ENCODE assay signal across 1 cellular context in the genomic region with DNA sequence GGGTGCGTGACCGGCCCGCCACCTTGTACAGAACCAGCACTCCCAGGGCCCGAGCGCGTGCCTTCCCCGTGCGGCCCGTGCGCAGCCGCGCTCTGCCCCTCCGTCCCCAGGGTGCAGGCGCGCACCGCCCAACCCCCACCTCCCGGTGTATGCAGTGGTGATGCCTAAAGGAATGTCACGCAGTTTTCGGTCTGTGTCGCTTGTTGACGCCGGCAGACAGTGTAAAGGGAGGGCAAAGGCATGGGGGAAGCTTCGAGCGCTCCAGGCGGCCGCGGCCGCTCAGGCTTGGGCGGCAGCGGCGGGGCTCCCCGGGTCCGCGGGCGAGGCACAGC.
TF ChIP-seq lines count a peak whose summit lies in the region.

No MANE protein-coding gene starts in this region.

TF ChIP-seq in K562, 482 proteins besides CTCF, POLR2A, EP300 and RAD21:
- TF ChIP-seq, protein P1, sequence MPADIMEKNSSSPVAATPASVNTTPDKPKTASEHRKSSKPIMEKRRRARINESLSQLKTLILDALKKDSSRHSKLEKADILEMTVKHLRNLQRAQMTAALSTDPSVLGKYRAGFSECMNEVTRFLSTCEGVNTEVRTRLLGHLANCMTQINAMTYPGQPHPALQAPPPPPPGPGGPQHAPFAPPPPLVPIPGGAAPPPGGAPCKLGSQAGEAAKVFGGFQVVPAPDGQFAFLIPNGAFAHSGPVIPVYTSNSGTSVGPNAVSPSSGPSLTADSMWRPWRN (IDR thresholded peaks at IDR 0.05; ENCODE audit: low read depth): no peak
- TF ChIP-seq L3MBTL2 (IDR thresholded peaks at IDR 0.05) (0 out of 2 replicates have a peak, but pooled peaks have one; percentile 18), ZKSCAN8 (CRISPR knock-in tag; IDR thresholded peaks at IDR 0.05) (peak; percentile 97), CCAR2 (IDR thresholded peaks at IDR 0.05; ENCODE audit: low read depth, low read length) (no peak), HIVEP1 (CRISPR knock-in tag; IDR thresholded peaks at IDR 0.05) (no peak), ZNF445 (CRISPR knock-in tag; IDR thresholded peaks at IDR 0.05; ENCODE audit: low read depth) (no peak), HNRNPH1 (optimal IDR thresholded peaks at IDR 0.05; ENCODE audit: low read depth, low read length) (no peak), TGIF2 (CRISPR knock-in tag; IDR thresholded peaks at IDR 0.05) (no peak), NR3C1 (CRISPR knock-in tag; IDR thresholded peaks at IDR 0.05) (no peak), CBX8 (IDR thresholded peaks at IDR 0.05; ENCODE audit: borderline replicate concordance, extremely low read depth, low read depth, low read length, poor library complexity, severe bottlenecking) (no peak), PHB (CRISPR knock-in tag; IDR thresholded peaks at IDR 0.05) (no peak), TBP (optimal IDR thresholded peaks at IDR 0.05; ENCODE audit: low read depth, low read length) (no peak), E2F3 (CRISPR knock-in tag; IDR thresholded peaks at IDR 0.05) (no peak), DPF2 (IDR thresholded peaks at IDR 0.05) (no peak), RUNX1 (IDR thresholded peaks at IDR 0.05; ENCODE audit: low read depth) (no peak), HDAC6 (IDR thresholded peaks at IDR 0.05; ENCODE audit: low read depth, low read length) (0 out of 2 replicates have a peak, but pooled peaks have one; percentile 47), ZNF586 (CRISPR knock-in tag; conservative IDR thresholded peaks at IDR 0.05) (no peak)
- TF ChIP-seq, protein P2, sequence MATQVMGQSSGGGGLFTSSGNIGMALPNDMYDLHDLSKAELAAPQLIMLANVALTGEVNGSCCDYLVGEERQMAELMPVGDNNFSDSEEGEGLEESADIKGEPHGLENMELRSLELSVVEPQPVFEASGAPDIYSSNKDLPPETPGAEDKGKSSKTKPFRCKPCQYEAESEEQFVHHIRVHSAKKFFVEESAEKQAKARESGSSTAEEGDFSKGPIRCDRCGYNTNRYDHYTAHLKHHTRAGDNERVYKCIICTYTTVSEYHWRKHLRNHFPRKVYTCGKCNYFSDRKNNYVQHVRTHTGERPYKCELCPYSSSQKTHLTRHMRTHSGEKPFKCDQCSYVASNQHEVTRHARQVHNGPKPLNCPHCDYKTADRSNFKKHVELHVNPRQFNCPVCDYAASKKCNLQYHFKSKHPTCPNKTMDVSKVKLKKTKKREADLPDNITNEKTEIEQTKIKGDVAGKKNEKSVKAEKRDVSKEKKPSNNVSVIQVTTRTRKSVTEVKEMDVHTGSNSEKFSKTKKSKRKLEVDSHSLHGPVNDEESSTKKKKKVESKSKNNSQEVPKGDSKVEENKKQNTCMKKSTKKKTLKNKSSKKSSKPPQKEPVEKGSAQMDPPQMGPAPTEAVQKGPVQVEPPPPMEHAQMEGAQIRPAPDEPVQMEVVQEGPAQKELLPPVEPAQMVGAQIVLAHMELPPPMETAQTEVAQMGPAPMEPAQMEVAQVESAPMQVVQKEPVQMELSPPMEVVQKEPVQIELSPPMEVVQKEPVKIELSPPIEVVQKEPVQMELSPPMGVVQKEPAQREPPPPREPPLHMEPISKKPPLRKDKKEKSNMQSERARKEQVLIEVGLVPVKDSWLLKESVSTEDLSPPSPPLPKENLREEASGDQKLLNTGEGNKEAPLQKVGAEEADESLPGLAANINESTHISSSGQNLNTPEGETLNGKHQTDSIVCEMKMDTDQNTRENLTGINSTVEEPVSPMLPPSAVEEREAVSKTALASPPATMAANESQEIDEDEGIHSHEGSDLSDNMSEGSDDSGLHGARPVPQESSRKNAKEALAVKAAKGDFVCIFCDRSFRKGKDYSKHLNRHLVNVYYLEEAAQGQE (CRISPR knock-in tag; IDR thresholded peaks at IDR 0.05; ENCODE audit: low read depth): no peak
- TF ChIP-seq, protein P3, sequence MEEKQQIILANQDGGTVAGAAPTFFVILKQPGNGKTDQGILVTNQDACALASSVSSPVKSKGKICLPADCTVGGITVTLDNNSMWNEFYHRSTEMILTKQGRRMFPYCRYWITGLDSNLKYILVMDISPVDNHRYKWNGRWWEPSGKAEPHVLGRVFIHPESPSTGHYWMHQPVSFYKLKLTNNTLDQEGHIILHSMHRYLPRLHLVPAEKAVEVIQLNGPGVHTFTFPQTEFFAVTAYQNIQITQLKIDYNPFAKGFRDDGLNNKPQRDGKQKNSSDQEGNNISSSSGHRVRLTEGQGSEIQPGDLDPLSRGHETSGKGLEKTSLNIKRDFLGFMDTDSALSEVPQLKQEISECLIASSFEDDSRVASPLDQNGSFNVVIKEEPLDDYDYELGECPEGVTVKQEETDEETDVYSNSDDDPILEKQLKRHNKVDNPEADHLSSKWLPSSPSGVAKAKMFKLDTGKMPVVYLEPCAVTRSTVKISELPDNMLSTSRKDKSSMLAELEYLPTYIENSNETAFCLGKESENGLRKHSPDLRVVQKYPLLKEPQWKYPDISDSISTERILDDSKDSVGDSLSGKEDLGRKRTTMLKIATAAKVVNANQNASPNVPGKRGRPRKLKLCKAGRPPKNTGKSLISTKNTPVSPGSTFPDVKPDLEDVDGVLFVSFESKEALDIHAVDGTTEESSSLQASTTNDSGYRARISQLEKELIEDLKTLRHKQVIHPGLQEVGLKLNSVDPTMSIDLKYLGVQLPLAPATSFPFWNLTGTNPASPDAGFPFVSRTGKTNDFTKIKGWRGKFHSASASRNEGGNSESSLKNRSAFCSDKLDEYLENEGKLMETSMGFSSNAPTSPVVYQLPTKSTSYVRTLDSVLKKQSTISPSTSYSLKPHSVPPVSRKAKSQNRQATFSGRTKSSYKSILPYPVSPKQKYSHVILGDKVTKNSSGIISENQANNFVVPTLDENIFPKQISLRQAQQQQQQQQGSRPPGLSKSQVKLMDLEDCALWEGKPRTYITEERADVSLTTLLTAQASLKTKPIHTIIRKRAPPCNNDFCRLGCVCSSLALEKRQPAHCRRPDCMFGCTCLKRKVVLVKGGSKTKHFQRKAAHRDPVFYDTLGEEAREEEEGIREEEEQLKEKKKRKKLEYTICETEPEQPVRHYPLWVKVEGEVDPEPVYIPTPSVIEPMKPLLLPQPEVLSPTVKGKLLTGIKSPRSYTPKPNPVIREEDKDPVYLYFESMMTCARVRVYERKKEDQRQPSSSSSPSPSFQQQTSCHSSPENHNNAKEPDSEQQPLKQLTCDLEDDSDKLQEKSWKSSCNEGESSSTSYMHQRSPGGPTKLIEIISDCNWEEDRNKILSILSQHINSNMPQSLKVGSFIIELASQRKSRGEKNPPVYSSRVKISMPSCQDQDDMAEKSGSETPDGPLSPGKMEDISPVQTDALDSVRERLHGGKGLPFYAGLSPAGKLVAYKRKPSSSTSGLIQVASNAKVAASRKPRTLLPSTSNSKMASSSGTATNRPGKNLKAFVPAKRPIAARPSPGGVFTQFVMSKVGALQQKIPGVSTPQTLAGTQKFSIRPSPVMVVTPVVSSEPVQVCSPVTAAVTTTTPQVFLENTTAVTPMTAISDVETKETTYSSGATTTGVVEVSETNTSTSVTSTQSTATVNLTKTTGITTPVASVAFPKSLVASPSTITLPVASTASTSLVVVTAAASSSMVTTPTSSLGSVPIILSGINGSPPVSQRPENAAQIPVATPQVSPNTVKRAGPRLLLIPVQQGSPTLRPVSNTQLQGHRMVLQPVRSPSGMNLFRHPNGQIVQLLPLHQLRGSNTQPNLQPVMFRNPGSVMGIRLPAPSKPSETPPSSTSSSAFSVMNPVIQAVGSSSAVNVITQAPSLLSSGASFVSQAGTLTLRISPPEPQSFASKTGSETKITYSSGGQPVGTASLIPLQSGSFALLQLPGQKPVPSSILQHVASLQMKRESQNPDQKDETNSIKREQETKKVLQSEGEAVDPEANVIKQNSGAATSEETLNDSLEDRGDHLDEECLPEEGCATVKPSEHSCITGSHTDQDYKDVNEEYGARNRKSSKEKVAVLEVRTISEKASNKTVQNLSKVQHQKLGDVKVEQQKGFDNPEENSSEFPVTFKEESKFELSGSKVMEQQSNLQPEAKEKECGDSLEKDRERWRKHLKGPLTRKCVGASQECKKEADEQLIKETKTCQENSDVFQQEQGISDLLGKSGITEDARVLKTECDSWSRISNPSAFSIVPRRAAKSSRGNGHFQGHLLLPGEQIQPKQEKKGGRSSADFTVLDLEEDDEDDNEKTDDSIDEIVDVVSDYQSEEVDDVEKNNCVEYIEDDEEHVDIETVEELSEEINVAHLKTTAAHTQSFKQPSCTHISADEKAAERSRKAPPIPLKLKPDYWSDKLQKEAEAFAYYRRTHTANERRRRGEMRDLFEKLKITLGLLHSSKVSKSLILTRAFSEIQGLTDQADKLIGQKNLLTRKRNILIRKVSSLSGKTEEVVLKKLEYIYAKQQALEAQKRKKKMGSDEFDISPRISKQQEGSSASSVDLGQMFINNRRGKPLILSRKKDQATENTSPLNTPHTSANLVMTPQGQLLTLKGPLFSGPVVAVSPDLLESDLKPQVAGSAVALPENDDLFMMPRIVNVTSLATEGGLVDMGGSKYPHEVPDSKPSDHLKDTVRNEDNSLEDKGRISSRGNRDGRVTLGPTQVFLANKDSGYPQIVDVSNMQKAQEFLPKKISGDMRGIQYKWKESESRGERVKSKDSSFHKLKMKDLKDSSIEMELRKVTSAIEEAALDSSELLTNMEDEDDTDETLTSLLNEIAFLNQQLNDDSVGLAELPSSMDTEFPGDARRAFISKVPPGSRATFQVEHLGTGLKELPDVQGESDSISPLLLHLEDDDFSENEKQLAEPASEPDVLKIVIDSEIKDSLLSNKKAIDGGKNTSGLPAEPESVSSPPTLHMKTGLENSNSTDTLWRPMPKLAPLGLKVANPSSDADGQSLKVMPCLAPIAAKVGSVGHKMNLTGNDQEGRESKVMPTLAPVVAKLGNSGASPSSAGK (IDR thresholded peaks at IDR 0.05): peak; percentile 40; the same call in 1 of the 2 replicates
- TF ChIP-seq, protein P4, sequence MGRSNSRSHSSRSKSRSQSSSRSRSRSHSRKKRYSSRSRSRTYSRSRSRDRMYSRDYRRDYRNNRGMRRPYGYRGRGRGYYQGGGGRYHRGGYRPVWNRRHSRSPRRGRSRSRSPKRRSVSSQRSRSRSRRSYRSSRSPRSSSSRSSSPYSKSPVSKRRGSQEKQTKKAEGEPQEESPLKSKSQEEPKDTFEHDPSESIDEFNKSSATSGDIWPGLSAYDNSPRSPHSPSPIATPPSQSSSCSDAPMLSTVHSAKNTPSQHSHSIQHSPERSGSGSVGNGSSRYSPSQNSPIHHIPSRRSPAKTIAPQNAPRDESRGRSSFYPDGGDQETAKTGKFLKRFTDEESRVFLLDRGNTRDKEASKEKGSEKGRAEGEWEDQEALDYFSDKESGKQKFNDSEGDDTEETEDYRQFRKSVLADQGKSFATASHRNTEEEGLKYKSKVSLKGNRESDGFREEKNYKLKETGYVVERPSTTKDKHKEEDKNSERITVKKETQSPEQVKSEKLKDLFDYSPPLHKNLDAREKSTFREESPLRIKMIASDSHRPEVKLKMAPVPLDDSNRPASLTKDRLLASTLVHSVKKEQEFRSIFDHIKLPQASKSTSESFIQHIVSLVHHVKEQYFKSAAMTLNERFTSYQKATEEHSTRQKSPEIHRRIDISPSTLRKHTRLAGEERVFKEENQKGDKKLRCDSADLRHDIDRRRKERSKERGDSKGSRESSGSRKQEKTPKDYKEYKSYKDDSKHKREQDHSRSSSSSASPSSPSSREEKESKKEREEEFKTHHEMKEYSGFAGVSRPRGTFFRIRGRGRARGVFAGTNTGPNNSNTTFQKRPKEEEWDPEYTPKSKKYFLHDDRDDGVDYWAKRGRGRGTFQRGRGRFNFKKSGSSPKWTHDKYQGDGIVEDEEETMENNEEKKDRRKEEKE (IDR thresholded peaks at IDR 0.05; ENCODE audit: borderline replicate concordance in 1 of 2, control insufficient read depth in 1 of 2, low read depth in 2 of 2, low read length in 1 of 2): no peak
- TF ChIP-seq, protein P5, sequence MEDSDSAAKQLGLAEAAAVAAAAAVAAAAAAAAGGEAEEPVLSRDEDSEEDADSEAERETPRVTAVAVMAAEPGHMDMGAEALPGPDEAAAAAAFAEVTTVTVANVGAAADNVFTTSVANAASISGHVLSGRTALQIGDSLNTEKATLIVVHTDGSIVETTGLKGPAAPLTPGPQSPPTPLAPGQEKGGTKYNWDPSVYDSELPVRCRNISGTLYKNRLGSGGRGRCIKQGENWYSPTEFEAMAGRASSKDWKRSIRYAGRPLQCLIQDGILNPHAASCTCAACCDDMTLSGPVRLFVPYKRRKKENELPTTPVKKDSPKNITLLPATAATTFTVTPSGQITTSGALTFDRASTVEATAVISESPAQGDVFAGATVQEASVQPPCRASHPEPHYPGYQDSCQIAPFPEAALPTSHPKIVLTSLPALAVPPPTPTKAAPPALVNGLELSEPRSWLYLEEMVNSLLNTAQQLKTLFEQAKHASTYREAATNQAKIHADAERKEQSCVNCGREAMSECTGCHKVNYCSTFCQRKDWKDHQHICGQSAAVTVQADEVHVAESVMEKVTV (CRISPR knock-in tag; IDR thresholded peaks at IDR 0.05): no peak
- TF ChIP-seq, protein P6, sequence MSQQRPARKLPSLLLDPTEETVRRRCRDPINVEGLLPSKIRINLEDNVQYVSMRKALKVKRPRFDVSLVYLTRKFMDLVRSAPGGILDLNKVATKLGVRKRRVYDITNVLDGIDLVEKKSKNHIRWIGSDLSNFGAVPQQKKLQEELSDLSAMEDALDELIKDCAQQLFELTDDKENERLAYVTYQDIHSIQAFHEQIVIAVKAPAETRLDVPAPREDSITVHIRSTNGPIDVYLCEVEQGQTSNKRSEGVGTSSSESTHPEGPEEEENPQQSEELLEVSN (IDR thresholded peaks at IDR 0.05; ENCODE audit: borderline replicate concordance in 1 of 2, extremely low read depth in 1 of 2, insufficient read depth in 1 of 2, insufficient read length in 1 of 2, low read depth in 1 of 2, low read length in 1 of 2, poor library complexity in 1 of 2, severe bottlenecking in 1 of 2): peak in 1 of 2 experiments; percentile 33
